Comparison of ENCODE assay signal across 18 cellular contexts in genomic region chr1:19220991-19221390, GRCh38. TPM values are rescaled to one million over a fixed set of nuclear protein-coding genes. Genes with fewer than 3 reads are reported as not detected.
DNase-seq lines count a peak whose midpoint lies in the region; ATAC-seq and TF ChIP-seq lines count a peak whose summit lies in the region.
"Had no signal": no experiment of that assay in that cellular context is flagged by ENCODE, and none has a peak within 500 bp of the region (broad histone marks: within the 10 kb centered on the region; RNA-seq: fewer than 3 reads in every experiment).

No MANE protein-coding gene starts in this region.

- H3K27me3 ChIP-seq in heart left ventricle (no peaks in the 10 kb centered on the region), spleen (replicated peaks in 1 of 7) (no peaks in the 10 kb centered on the region), osteoblast (ENCODE audit: insufficient read depth, low read length) (no peaks in the 10 kb centered on the region)
- H3K27me3 ChIP-seq: breast epithelium, thyroid gland had no signal

- H3K27ac ChIP-seq in heart left ventricle (peak overlapping the region in 2 of 12 donors; percentile 13 to 39), spleen (peak overlapping the region in 5 of 8 donors; percentile 5 to 67 (median 58)), osteoblast (ENCODE audit: low read depth, low read length) (no peak overlapping the region)
- H3K27ac ChIP-seq: breast epithelium, skin epidermis, thyroid gland had no signal

- peaks cover 15% of the 10 kb centered on the region for H3K4me1 Mint-ChIP-seq in activated naive CD4-positive, alpha-beta T cell treated with anti-CD3 and anti-CD28 coated beads, Interleukin-2, amount 50 U/mL, for 24 hours
- no peaks in the 10 kb centered on the region for H3K4me1 Mint-ChIP-seq in Calu3 (ENCODE audit: low read depth, unreplicated experiment)

- WGBS in heart left ventricle, 4 donors = 61 to 72% (median 68%) methylated on average over 7 of the region's 7 CpGs
- 59 to 77% (median 68%) methylated on average over 7 of the region's 7 CpGs for WGBS in spleen, 5 donors

- CTCF ChIA-PET in Calu3 (lab: Charles Lee) = no interaction called here

- H3K9me3 ChIP-seq in heart left ventricle (no peaks in the 10 kb centered on the region), spleen (no peaks in the 10 kb centered on the region), osteoblast (ENCODE audit: low read depth, low read length) (no peaks in the 10 kb centered on the region)
- H3K9me3 ChIP-seq: breast epithelium, thyroid gland had no signal

- no peaks in the 10 kb centered on the region for H3K27me3 Mint-ChIP-seq in activated naive CD4-positive, alpha-beta T cell treated with anti-CD3 and anti-CD28 coated beads, Interleukin-2, amount 50 U/mL, for 24 hours
- H3K27me3 Mint-ChIP-seq in Calu3 (ENCODE audit: unreplicated experiment) = no peaks in the 10 kb centered on the region

- H3K27ac Mint-ChIP-seq in activated naive CD4-positive, alpha-beta T cell treated with anti-CD3 and anti-CD28 coated beads, Interleukin-2, amount 50 U/mL, for 24 hours = peak overlapping the region; percentile 14
- H3K27ac Mint-ChIP-seq in activated naive CD4-positive, alpha-beta T cell treated with anti-CD3 and anti-CD28 coated beads, Interleukin-2, amount 50 U/mL, for 72 hours = peak overlapping the region in 1 of 2 donors; percentile 36
- no peak overlapping the region for H3K27ac Mint-ChIP-seq in Calu3 (ENCODE audit: unreplicated experiment)

- H3K36me3 ChIP-seq in heart left ventricle = peaks cover 0 to 100% (median 97%) of the 10 kb centered on the region in 9 donors
- peaks cover 0 to 100% (median 88%) of the 10 kb centered on the region in 6 donors for H3K36me3 ChIP-seq in spleen
- H3K36me3 ChIP-seq in osteoblast (ENCODE audit: insufficient read depth, low read length) = peaks cover 77% of the 10 kb centered on the region

- no peak for TF ChIP-seq POLR2A in heart left ventricle (IDR thresholded peaks at IDR 0.05)
- no peak for TF ChIP-seq POLR2A in spleen (IDR thresholded peaks at IDR 0.05)

- BruUV-seq in Calu3 (replicated peaks; lab: Mats Ljungman, UMichigan) = no TSS peak

- peaks cover 28% of the 10 kb centered on the region for H3K36me3 Mint-ChIP-seq in activated naive CD4-positive, alpha-beta T cell treated with anti-CD3 and anti-CD28 coated beads, Interleukin-2, amount 50 U/mL, for 24 hours
- H3K36me3 Mint-ChIP-seq in activated naive CD4-positive, alpha-beta T cell treated with anti-CD3 and anti-CD28 coated beads, Interleukin-2, amount 50 U/mL, for 72 hours = peaks cover 11 to 36% of the 10 kb centered on the region in 2 donors
- peaks cover 34% of the 10 kb centered on the region for H3K36me3 Mint-ChIP-seq in Calu3 (ENCODE audit: insufficient read depth, unreplicated experiment)

- no peak overlapping the region for H2AFZ ChIP-seq in osteoblast (ENCODE audit: low read length)

- no peak for ATAC-seq in activated naive CD4-positive, alpha-beta T cell treated with anti-CD3 and anti-CD28 coated beads, Interleukin-2, amount 50 U/mL, for 72 hours
- ATAC-seq in heart left ventricle = peak in 3 of 4 donors; percentile 65 to 81 (median 65)
- ATAC-seq: activated CD4-positive, CD25-positive, alpha-beta regulatory T cell treated with anti-CD3 and anti-CD28 coated beads, Interleukin-2, amount 50 U/mL, for 24 hours had no signal

- no peak for DNase-seq in activated naive CD4-positive, alpha-beta T cell treated with anti-CD3 and anti-CD28 coated beads, Interleukin-2, amount 50 U/mL, for 72 hours (ENCODE audit: low spot score in 2 of 2)
- peak; percentile 9 for DNase-seq in NCI-H69 (lab: John Stamatoyannopoulos, UW)
- peak in 2 of 5 donors; percentile 39 to 41 for DNase-seq in heart left ventricle
- DNase-seq in spleen = no peak
- DNase-seq in osteoblast (ENCODE audit: insufficient read length, low spot score, missing footprints) = no peak
- DNase-seq in UCSD-AML1 (lab: John Stamatoyannopoulos, UW; ENCODE audit: unreplicated experiment) = no peak
- no peak for DNase-seq in Calu3
- DNase-seq: activated naive CD4-positive, alpha-beta T cell treated with anti-CD3 and anti-CD28 coated beads, Interleukin-2, amount 50 U/mL, for 16 hours; hypothalamus; NCI-H1930; NCI-H526; stimulated activated CD4-positive, alpha-beta T cell treated with anti-CD3 and anti-CD28 coated beads, Interleukin-4, amount 100 ng/mL, for 4 hours; T-helper 1 cell; thyroid gland had no signal

- peaks cover 14% of the 10 kb centered on the region for H3K79me2 ChIP-seq in osteoblast (ENCODE audit: insufficient read depth, low read length)

- intact Hi-C loops in heart left ventricle (cut with DNase I) (loop anchor here in 1 of 10 donors (5.0 kb wide), 1 partner anchor 39 kb away; no protein-coding TSS in a partner anchor), spleen (cut with DNase I; ENCODE audit: low total_unique reads) (no loop called here), Calu3 (cut with micrococcal nuclease; ENCODE audit: unreplicated experiment) (no loop called here)

- H3K4me3 ChIP-seq in heart left ventricle = no peak overlapping the region
- H3K4me3 ChIP-seq in spleen = no peak overlapping the region
- no peak overlapping the region for H3K4me3 ChIP-seq in osteoblast (ENCODE audit: insufficient read depth, low read length)
- H3K4me3 ChIP-seq: breast epithelium, skin epidermis, thyroid gland had no signal

- peaks cover 7% of the 10 kb centered on the region for H4K20me1 ChIP-seq in osteoblast (ENCODE audit: insufficient read depth, low read length)

- TF ChIP-seq CTCF in heart left ventricle (IDR thresholded peaks at IDR 0.05) (no peak), spleen (IDR thresholded peaks at IDR 0.05 in 8 of 11, conservative IDR thresholded peaks at IDR 0.05 in 3 of 11) (no peak), osteoblast (IDR thresholded peaks at IDR 0.05; ENCODE audit: extremely low read depth, low read depth, low read length) (no peak), Calu3 (IDR thresholded peaks at IDR 0.05; ENCODE audit: unreplicated experiment) (no peak)

- no peak overlapping the region for H3K4me3 Mint-ChIP-seq in activated naive CD4-positive, alpha-beta T cell treated with anti-CD3 and anti-CD28 coated beads, Interleukin-2, amount 50 U/mL, for 24 hours
- no peak overlapping the region for H3K4me3 Mint-ChIP-seq in Calu3 (ENCODE audit: low read depth, unreplicated experiment)

- H3K4me2 ChIP-seq in osteoblast (ENCODE audit: insufficient read depth, low read length) = no peak overlapping the region

- H3K4me1 ChIP-seq in heart left ventricle = peaks cover 0 to 14% (median 0%) of the 10 kb centered on the region in 12 donors
- peaks cover 0 to 35% (median 13%) of the 10 kb centered on the region in 6 donors for H3K4me1 ChIP-seq in spleen
- H3K4me1 ChIP-seq in osteoblast (ENCODE audit: insufficient read depth, low read length) = no peaks in the 10 kb centered on the region
- H3K4me1 ChIP-seq: breast epithelium, thyroid gland had no signal

- H3K9me3 Mint-ChIP-seq in activated naive CD4-positive, alpha-beta T cell treated with anti-CD3 and anti-CD28 coated beads, Interleukin-2, amount 50 U/mL, for 24 hours = no peaks in the 10 kb centered on the region
- no peaks in the 10 kb centered on the region for H3K9me3 Mint-ChIP-seq in activated naive CD4-positive, alpha-beta T cell treated with anti-CD3 and anti-CD28 coated beads, Interleukin-2, amount 50 U/mL, for 72 hours
- H3K9me3 Mint-ChIP-seq in Calu3 (ENCODE audit: low read depth, unreplicated experiment) = no peaks in the 10 kb centered on the region

RNA-seq across cellular contexts. Expression of gene UBR4, which starts 10.9 kb away (rescaled TPM):
- 100 to 1,000 TPM; 156 to 199 TPM for total RNA-seq in activated naive CD4-positive, alpha-beta T cell treated with anti-CD3 and anti-CD28 coated beads, Interleukin-2, amount 50 U/mL, for 72 hours
- total RNA-seq in heart left ventricle (100 to 1,000 TPM in 3 of 9 donors, 10 to 100 TPM in 6; 44.8 to 150 (median 94.4) TPM), spleen (100 to 1,000 TPM; 141 to 177 (median 152) TPM), osteoblast (134 and 149 TPM in 2 replicates), Calu3 (2022) (123 and 134 TPM in 2 replicates)
- polyA plus RNA-seq in heart left ventricle (10 to 100 TPM; 67.3 to 67.4 TPM), spleen (100 to 1,000 TPM in 2 of 3 donors, 10 to 100 TPM in 1; 72.5 to 184 (median 128) TPM)

RNA-seq across cellular contexts. Expression of gene EMC1, which starts 30.3 kb away (rescaled TPM):
- total RNA-seq in activated naive CD4-positive, alpha-beta T cell treated with anti-CD3 and anti-CD28 coated beads, Interleukin-2, amount 50 U/mL, for 72 hours = 10 to 100 TPM; 42.2 to 44.4 TPM
- total RNA-seq in heart left ventricle (10 to 100 TPM; 23.4 to 54.5 (median 32.7) TPM), spleen (10 to 100 TPM; 20.9 to 45.6 (median 32.2) TPM), osteoblast (60.1 and 64.1 TPM in 2 replicates), Calu3 (2022) (50.9 and 53.4 TPM in 2 replicates)
- polyA plus RNA-seq in heart left ventricle (10 to 100 TPM; 10.1 to 27.2 TPM), spleen (1 to 10 TPM; 5.1 to 9.7 (median 5.6) TPM)

RNA-seq across cellular contexts. Expression of gene MRTO4, which starts 30.6 kb away (rescaled TPM):
- total RNA-seq in activated naive CD4-positive, alpha-beta T cell treated with anti-CD3 and anti-CD28 coated beads, Interleukin-2, amount 50 U/mL, for 72 hours = 10 to 100 TPM; 60.4 to 83.6 TPM
- total RNA-seq in heart left ventricle = 10 to 100 TPM in 6 of 9 donors, 1 to 10 TPM in 3; 8.3 to 17.4 (median 13.7) TPM
- polyA plus RNA-seq in heart left ventricle = 10 to 100 TPM; 19.3 to 56.3 TPM
- total RNA-seq in spleen = 10 to 100 TPM; 12.1 to 31.6 (median 20.7) TPM
- 10 to 100 TPM; 41.3 to 44.1 (median 43.2) TPM for polyA plus RNA-seq in spleen
- 17.4 and 18.5 TPM in 2 replicates for total RNA-seq in osteoblast
- 37.0 and 41.4 TPM in 2 replicates for total RNA-seq in Calu3 (2022)

Comparison
In these comparisons a context has a peak if more than half of its experiments do, and no peak if none do; other contexts are left out.
1. ATAC-seq: peak in heart left ventricle (3 of 4); none in activated naive CD4-positive, alpha-beta T cell treated with anti-CD3 and anti-CD28 coated beads, Interleukin-2, amount 50 U/mL, for 72 hours (0 of 2).